17 cellular contexts compared by ENCODE assay signal in genomic region chr4:7679431-7679830, GRCh38.
DNase-seq lines count a peak whose midpoint lies in the region; ATAC-seq and TF ChIP-seq lines count a peak whose summit lies in the region.
"Had no signal": no experiment of that assay in that cellular context is flagged by ENCODE, and none has a peak within 500 bp of the region (broad histone marks: within the 10 kb centered on the region; RNA-seq: fewer than 3 reads in every experiment).

No MANE protein-coding gene starts in this region.

- no peak for TF ChIP-seq CTCF in RWPE1 (conservative IDR thresholded peaks at IDR 0.05; ENCODE audit: low read depth)
- TF ChIP-seq CTCF in nephron progenitor cell (IDR thresholded peaks at IDR 0.05): no peak
- TF ChIP-seq CTCF in uterus (IDR thresholded peaks at IDR 0.05): no peak

- H3K27me3 Mint-ChIP-seq in nephron progenitor cell (ENCODE audit: low read depth, poor library complexity): peaks cover 14% of the 10 kb centered on the region

- H3K4me3 ChIP-seq in uterus: no peak overlapping the region
- H3K4me3 ChIP-seq: SJCRH30 had no signal

- no peak overlapping the region for H3K4me3 Mint-ChIP-seq in nephron progenitor cell

- H3K36me3 ChIP-seq in uterus: no peaks in the 10 kb centered on the region
- H3K36me3 ChIP-seq: SJCRH30 had no signal

- TF ChIP-seq POLR2A in uterus (IDR thresholded peaks at IDR 0.05): no peak

- CTCF ChIA-PET in RWPE1 (lab: Yijun Ruan, JAX): no interaction called here

- peak overlapping the region; percentile 90 for H3K27ac Mint-ChIP-seq in nephron progenitor cell

- ATAC-seq in HG03175 (IDR thresholded peaks at IDR 0.05; ENCODE audit: unreplicated experiment) (no peak), HG02798 (IDR thresholded peaks at IDR 0.05; ENCODE audit: poor library complexity, unreplicated experiment) (no peak)
- ATAC-seq: HCT116 had no signal

- H3K27me3 ChIP-seq in uterus: no peaks in the 10 kb centered on the region
- H3K27me3 ChIP-seq: SJCRH30 had no signal

- POLR2A ChIA-PET in RWPE1 (lab: Yijun Ruan, JAX; ENCODE audit: low non-redundant PET): no interaction called here

- peak; percentile 21 for DNase-seq in DMS79 (lab: John Stamatoyannopoulos, UW)
- DNase-seq in DMS79 treated with DMSO at 0.1 percent for 48 hours (lab: John Stamatoyannopoulos, UW): peak; percentile 27
- DNase-seq in RWPE1 (ENCODE audit: low spot score): no peak
- DNase-seq in nephron progenitor cell: no peak
- no peak for DNase-seq in uterus
- DNase-seq: ACHN, GOT3, KBM-7, NCI-H1105 treated with DMSO at 0.1 percent for 48 hours, NCI-H1694 treated with DMSO at 0.1 percent for 48 hours, NCI-H2171 treated with DMSO at 0.1 percent for 48 hours, NCI-H774, SJCRH30 had no signal

- no peaks in the 10 kb centered on the region for H3K4me1 ChIP-seq in uterus
- H3K4me1 ChIP-seq: SJCRH30 had no signal

- H3K4me1 Mint-ChIP-seq in nephron progenitor cell: peaks cover 32% of the 10 kb centered on the region

- H3K27ac ChIP-seq in RWPE1: peak overlapping the region; percentile 65; the same call in 1 of the 2 replicates
- H3K27ac ChIP-seq in uterus: no peak overlapping the region
- H3K27ac ChIP-seq: C4-2B, SJCRH30 had no signal

- peaks cover 31% of the 10 kb centered on the region for H3K9me3 Mint-ChIP-seq in nephron progenitor cell

- H3K9me3 ChIP-seq in uterus: peaks cover 0 to 5% of the 10 kb centered on the region in 2 donors
- H3K9me3 ChIP-seq: SJCRH30 had no signal

- intact Hi-C loops in uterus (cut with DNase I; ENCODE audit: low total_unique reads): no loop called here

- peaks cover 27% of the 10 kb centered on the region for H3K36me3 Mint-ChIP-seq in nephron progenitor cell (ENCODE audit: low read depth)

Comparison
In these comparisons a context has a peak if more than half of its experiments do, and no peak if none do; other contexts are left out.
1. DNase-seq: peak in DMS79 (single experiment) and DMS79 treated with DMSO at 0.1 percent for 48 hours (single experiment); none in RWPE1 (single experiment), nephron progenitor cell (single experiment) and uterus (0 of 2).